In the genomic region with DNA sequence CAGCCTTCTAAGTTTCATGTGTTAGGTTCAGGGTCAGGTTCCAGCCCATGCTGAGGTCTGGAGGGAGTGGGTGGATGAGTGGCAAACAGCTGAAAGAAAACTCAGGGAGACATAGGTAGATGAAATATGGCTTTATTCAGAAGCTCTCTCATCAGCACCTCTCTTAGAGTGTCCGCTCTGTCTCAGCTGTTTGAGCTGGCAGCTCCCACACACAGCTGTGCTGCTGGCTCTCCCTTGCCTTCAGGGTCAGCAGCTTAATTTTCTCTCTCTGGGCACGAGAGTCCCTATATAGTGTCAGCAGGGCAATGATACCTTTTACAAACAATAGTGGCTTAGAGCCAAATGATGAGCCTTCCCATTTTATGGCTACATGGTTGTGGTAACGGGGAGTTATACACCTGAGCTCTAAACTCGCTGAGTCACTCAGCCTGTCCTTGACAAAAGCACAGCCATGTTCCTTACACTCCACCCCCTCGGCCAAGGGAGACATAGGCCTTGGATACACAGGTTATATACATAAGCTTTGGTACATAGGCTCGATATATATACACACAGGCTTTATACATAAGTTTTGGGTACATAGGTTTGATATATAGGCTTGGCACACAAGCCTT, we compare ENCODE assay signal across 18 cellular contexts. TPM values are rescaled to one million over a fixed set of nuclear protein-coding genes. Genes with fewer than 3 reads are reported as not detected.
"Had no signal": no experiment of that assay in that cellular context is flagged by ENCODE, and none has a peak within 500 bp of the region (broad histone marks: within the 10 kb centered on the region; RNA-seq: fewer than 3 reads in every experiment).

No MANE protein-coding gene starts in this region.

- ATAC-seq: activated T-cell treated with anti-CD3 and anti-CD28 coated beads, Interleukin-2, amount 50 U/mL, for 4 hours; left lobe of liver; stimulated activated naive CD8-positive, alpha-beta T cell treated with anti-CD3 and anti-CD28 coated beads, Interleukin-15, amount 100 ng/mL, for 72 hours had no signal

- H3K36me3 Mint-ChIP-seq: brain had no signal

- DNase-seq: activated CD4-positive, alpha-beta T cell treated with anti-CD3 and anti-CD28 coated beads, Interleukin-2, amount 50 U/mL, for 1 hour; activated CD4-positive, CD25-positive, alpha-beta regulatory T cell treated with anti-CD3 and anti-CD28 coated beads, Interleukin-2, amount 50 U/mL, for 72 hours; activated CD8-positive, alpha-beta memory T cell treated with anti-CD3 and anti-CD28 coated beads, Interleukin-2, amount 50 U/mL, for 4 hours; activated naive CD4-positive, alpha-beta T cell treated with anti-CD3 and anti-CD28 coated beads for 36 hours; activated T-cell treated with anti-CD3 and anti-CD28 coated beads, Interleukin-2, amount 50 U/mL, for 4 hours; anterior cingulate cortex; caudate nucleus; foreskin fibroblast; mammary epithelial cell; midbrain; occipital lobe; small intestine; stimulated activated CD4-positive, alpha-beta T cell treated with anti-CD3 and anti-CD28 coated beads, Interleukin-4, amount 100 ng/mL, for 1 hour; stimulated activated naive CD8-positive, alpha-beta T cell treated with anti-CD3 and anti-CD28 coated beads, Interleukin-15, amount 100 ng/mL, for 72 hours; T-helper 2 cell had no signal

- H3K4me3 Mint-ChIP-seq: activated naive CD4-positive, alpha-beta T cell treated with anti-CD3 and anti-CD28 coated beads for 36 hours; activated T-cell treated with anti-CD3 and anti-CD28 coated beads, Interleukin-2, amount 50 U/mL, for 4 hours; brain; stimulated activated naive CD8-positive, alpha-beta T cell treated with anti-CD3 and anti-CD28 coated beads, Interleukin-15, amount 100 ng/mL, for 72 hours; type B pancreatic cell had no signal

- H3K4me1 Mint-ChIP-seq: stimulated activated naive CD8-positive, alpha-beta T cell treated with anti-CD3 and anti-CD28 coated beads, Interleukin-15, amount 100 ng/mL, for 72 hours had no signal

- H3K27ac Mint-ChIP-seq: activated naive CD4-positive, alpha-beta T cell treated with anti-CD3 and anti-CD28 coated beads for 36 hours; stimulated activated naive CD8-positive, alpha-beta T cell treated with anti-CD3 and anti-CD28 coated beads, Interleukin-15, amount 100 ng/mL, for 72 hours; type B pancreatic cell had no signal

- H3K27me3 Mint-ChIP-seq: brain; stimulated activated naive CD8-positive, alpha-beta T cell treated with anti-CD3 and anti-CD28 coated beads, Interleukin-15, amount 100 ng/mL, for 72 hours; type B pancreatic cell had no signal

RNA-seq across cellular contexts. Expression of gene RNF133, which starts 10.4 kb away (rescaled TPM):
- total RNA-seq: activated naive CD4-positive, alpha-beta T cell treated with anti-CD3 and anti-CD28 coated beads for 36 hours; activated T-cell treated with anti-CD3 and anti-CD28 coated beads, Interleukin-2, amount 50 U/mL, for 4 hours had no signal

RNA-seq across cellular contexts. Expression of gene RNF148, which starts 14.2 kb away (rescaled TPM):
- total RNA-seq: activated naive CD4-positive, alpha-beta T cell treated with anti-CD3 and anti-CD28 coated beads for 36 hours; activated T-cell treated with anti-CD3 and anti-CD28 coated beads, Interleukin-2, amount 50 U/mL, for 4 hours had no signal
